6 cellular contexts compared by ENCODE assay signal in genomic region chr15:83786336-83786735, GRCh38.
"Had no signal": no experiment of that assay in that cellular context is flagged by ENCODE, and none has a peak within 500 bp of the region (broad histone marks: within the 10 kb centered on the region; RNA-seq: fewer than 3 reads in every experiment).

No MANE protein-coding gene starts in this region.

- H3K9ac ChIP-seq: KMS-11 had no signal

- H3K27ac ChIP-seq: HL-60, KMS-11 had no signal

- FAIRE-seq: HTR-8/SVneo had no signal

- H3K4me2 ChIP-seq: KMS-11 had no signal

- DNase-seq: Karpas-422, KBM-7, KG1 had no signal
